ENCODE assay signal across 8 cellular contexts in the genomic region with DNA sequence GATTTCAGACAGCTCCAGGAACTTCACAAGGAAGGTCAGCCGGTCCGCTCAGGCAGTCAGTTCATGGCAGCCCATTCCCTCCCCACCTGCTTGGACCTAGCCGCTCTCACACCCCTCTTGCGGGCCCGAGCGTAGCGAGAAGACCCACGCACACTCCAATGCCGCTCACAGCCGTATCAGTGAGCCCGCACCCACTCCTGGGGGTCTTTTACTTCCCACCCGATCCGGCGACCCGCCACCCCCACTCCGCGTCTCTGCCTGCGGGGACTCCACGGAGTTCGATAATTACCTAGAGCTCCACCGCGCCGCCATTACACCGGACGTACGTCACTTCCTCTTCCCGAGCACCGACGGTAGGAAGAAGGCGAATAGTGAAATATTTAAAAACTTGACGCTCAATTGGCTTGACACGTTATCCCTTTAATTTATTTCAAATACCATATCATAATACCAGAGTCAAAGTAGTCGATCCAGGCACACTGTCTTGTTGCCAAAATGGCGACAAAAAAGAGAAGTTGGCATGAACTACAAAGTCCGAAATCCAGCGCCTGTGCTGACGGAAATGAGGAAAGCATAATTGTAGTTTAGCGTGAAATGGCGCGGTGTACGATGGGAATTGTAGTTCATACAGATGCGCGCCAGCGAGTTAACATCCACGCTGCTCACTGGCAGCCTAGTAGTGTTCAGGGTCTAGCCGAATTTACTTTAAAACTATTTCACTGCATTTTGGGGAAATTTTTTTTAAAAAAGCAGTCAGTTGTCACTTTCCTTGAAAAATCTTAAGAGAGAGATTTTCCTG. TPM values are rescaled to one million over a fixed set of nuclear protein-coding genes. Genes with fewer than 3 reads are reported as not detected.
DNase-seq lines count a peak whose midpoint lies in the region; ATAC-seq and TF ChIP-seq lines count a peak whose summit lies in the region.

Gene CWC22 (minus strand): TSS at position 517 of the 799 bp plus-strand sequence. CDS start 13,956 bp downstream, outside the sequence.

- H3K4me3 Mint-ChIP-seq in T-helper 17 cell (peak within 1 kb of the TSS; percentile 98), progenitor cell of endocrine pancreas (ENCODE audit: low read depth) (peak within 1 kb of the TSS; percentile 90)

- TF ChIP-seq POLR2A in GM15510 (IDR thresholded peaks at IDR 0.05; ENCODE audit: borderline replicate concordance, extremely low read depth, insufficient read length), result peak; percentile 50

- H3K27ac Mint-ChIP-seq in T-helper 17 cell (peak within 1 kb of the TSS; percentile 99), progenitor cell of endocrine pancreas (peak within 1 kb of the TSS; percentile 100)

- H3K27me3 ChIP-seq in left ventricle myocardium inferior (ENCODE audit: low read depth), result no peaks in the 10 kb centered on the region

- peaks cover 43% of the 10 kb centered on the region for H3K4me1 ChIP-seq in left ventricle myocardium inferior

- H3K36me3 Mint-ChIP-seq in T-helper 17 cell (ENCODE audit: low read depth) (no peaks in the 10 kb centered on the region), progenitor cell of endocrine pancreas (ENCODE audit: insufficient read depth) (no peaks in the 10 kb centered on the region)

- TF ChIP-seq CTCF in left ventricle myocardium inferior (IDR thresholded peaks at IDR 0.05; ENCODE audit: borderline replicate concordance) (no peak), progenitor cell of endocrine pancreas (IDR thresholded peaks at IDR 0.05; ENCODE audit: unreplicated experiment) (no peak)

- peak within 1 kb of the TSS; percentile 93 for H3K27ac ChIP-seq in left ventricle myocardium inferior (replicated peaks)

- H3K4me1 Mint-ChIP-seq in T-helper 17 cell (peaks cover 27% of the 10 kb centered on the region), progenitor cell of endocrine pancreas (ENCODE audit: low read depth) (peaks cover 9% of the 10 kb centered on the region)

- H3K9me3 Mint-ChIP-seq in progenitor cell of endocrine pancreas (ENCODE audit: low read depth), result no peaks in the 10 kb centered on the region

- intact Hi-C loops in left ventricle myocardium inferior (cut with micrococcal nuclease), result no loop called here

- H3K9me3 ChIP-seq in T-helper 17 cell (ENCODE audit: control insufficient read depth, low read length, poor library complexity, severe bottlenecking) (no peaks in the 10 kb centered on the region), left ventricle myocardium inferior (replicated peaks) (no peaks in the 10 kb centered on the region)

- H3K27me3 Mint-ChIP-seq in T-helper 17 cell, result no peaks in the 10 kb centered on the region
- no peaks in the 10 kb centered on the region for H3K27me3 Mint-ChIP-seq in progenitor cell of endocrine pancreas

- no peaks in the 10 kb centered on the region for H3K36me3 ChIP-seq in left ventricle myocardium inferior

- ATAC-seq in HG02885 (IDR thresholded peaks at IDR 0.05; ENCODE audit: poor library complexity, unreplicated experiment), result peak; percentile 96
- ATAC-seq in T-helper 17 cell, result peak; percentile 96

- DNase-seq in NCI-H1694 treated with DMSO at 0.1 percent for 48 hours (lab: John Stamatoyannopoulos, UW) (peak; percentile 95), T-helper 17 cell (peak; percentile 62 to 71 (median 67)), amygdala (lab: John Stamatoyannopoulos, UW) (peak; percentile 10 to 96 (median 83)), left ventricle myocardium inferior (peak; percentile 80), progenitor cell of endocrine pancreas (ENCODE audit: low spot score, unreplicated experiment) (peak; percentile 53), ureter (ENCODE audit: low spot score) (peak; percentile 89)

- H3K4me3 ChIP-seq in left ventricle myocardium inferior, result peak within 1 kb of the TSS; percentile 100

RNA-seq across cellular contexts. Expression of gene CWC22, which starts in this region (rescaled TPM):
- total RNA-seq in T-helper 17 cell (10 to 100 TPM; 13.8 to 14.0 TPM), left ventricle myocardium inferior (12.0 TPM), progenitor cell of endocrine pancreas (27.2 and 27.7 TPM in 2 replicates), ureter (22.3 TPM)

Comparison
In these comparisons a context has a peak if more than half of its experiments do, and no peak if none do; other contexts are left out.
1. Peak in every context shown above with its lines: DNase-seq, ATAC-seq, H3K4me3 ChIP-seq and H3K27ac ChIP-seq.